ENCODE assay signal across 17 cellular contexts in genomic region chr5:62310426-62311105, GRCh38. TPM values are rescaled to one million over a fixed set of nuclear protein-coding genes. Genes with fewer than 3 reads are reported as not detected.
A peak's percentile ranks its signal among the peaks of the same experiment; 100 is the strongest.
DNase-seq lines count a peak whose midpoint lies in the region; ATAC-seq and TF ChIP-seq lines count a peak whose summit lies in the region.
"Had no signal": no experiment of that assay in that cellular context is flagged by ENCODE, and none has a peak within 500 bp of the region (broad histone marks: within the 10 kb centered on the region; RNA-seq: fewer than 3 reads in every experiment).

No MANE protein-coding gene starts in this region.

- H3K4me3 ChIP-seq in CD8-positive, alpha-beta T cell (ENCODE audit: low read depth, low read length) = no peak overlapping the region
- H3K4me3 ChIP-seq in HUES64 (ENCODE audit: low read length) = no peak overlapping the region
- no peak overlapping the region for H3K4me3 ChIP-seq in naive thymus-derived CD4-positive, alpha-beta T cell (ENCODE audit: low read length)
- H3K4me3 ChIP-seq: ascending aorta, MG63, right atrium auricular region had no signal

- CTCF ChIA-PET in CD8-positive, alpha-beta T cell (lab: Charles Lee) = interaction anchor here (1.3 to 4.1 kb wide), 4 partner anchors 14 to 86 kb away, joined by 3 to 25 read pairs (median 8); no protein-coding TSS in a partner anchor
- CTCF ChIA-PET in naive thymus-derived CD4-positive, alpha-beta T cell (lab: Charles Lee) = interaction anchor here (0.7 to 3.3 kb wide), 2 partner anchors 42 to 51 kb away, joined by 3 to 10 read pairs; no protein-coding TSS in a partner anchor

- no peaks in the 10 kb centered on the region for H3K27me3 Mint-ChIP-seq in CD8-positive, alpha-beta T cell (ENCODE audit: low read depth)
- H3K27me3 Mint-ChIP-seq in activated naive CD8-positive, alpha-beta T cell treated with anti-CD3 and anti-CD28 coated beads for 36 hours = no peaks in the 10 kb centered on the region
- no peaks in the 10 kb centered on the region for H3K27me3 Mint-ChIP-seq in naive thymus-derived CD4-positive, alpha-beta T cell

- POLR2A ChIA-PET in CD8-positive, alpha-beta T cell (lab: Charles Lee) = interaction anchor here (1.1 to 2.0 kb wide), 2 partner anchors 19 to 52 kb away, joined by 3 to 4 read pairs; no protein-coding TSS in a partner anchor
- POLR2A ChIA-PET in naive thymus-derived CD4-positive, alpha-beta T cell (lab: Charles Lee) = interaction anchor here (0.6 to 1.9 kb wide), 2 partner anchors 13 to 22 kb away, joined by 3 to 9 read pairs; no protein-coding TSS in a partner anchor

- no peaks in the 10 kb centered on the region for H3K36me3 ChIP-seq in CD8-positive, alpha-beta T cell (ENCODE audit: insufficient read depth, low read length)
- peaks cover 15% of the 10 kb centered on the region for H3K36me3 ChIP-seq in HUES64 (ENCODE audit: insufficient read depth, low read length)
- H3K36me3 ChIP-seq in naive thymus-derived CD4-positive, alpha-beta T cell (ENCODE audit: control insufficient read depth in 2 of 3, insufficient read depth in 3 of 3, low read length in 3 of 3) = peaks cover 0 to 6% (median 5%) of the 10 kb centered on the region in 3 experiments
- H3K36me3 ChIP-seq: ascending aorta, right atrium auricular region had no signal

- TF ChIP-seq CTCF in CD8-positive, alpha-beta T cell (IDR thresholded peaks at IDR 0.05) = no peak
- TF ChIP-seq CTCF in GM10266 (IDR thresholded peaks at IDR 0.05; ENCODE audit: control insufficient read depth, insufficient read depth, low read depth, missing control alignments) = no peak

- no peaks in the 10 kb centered on the region for H3K9me3 Mint-ChIP-seq in CD8-positive, alpha-beta T cell
- no peaks in the 10 kb centered on the region for H3K9me3 Mint-ChIP-seq in activated naive CD8-positive, alpha-beta T cell treated with anti-CD3 and anti-CD28 coated beads for 36 hours
- no peaks in the 10 kb centered on the region for H3K9me3 Mint-ChIP-seq in naive thymus-derived CD4-positive, alpha-beta T cell

- no peak for DNase-seq in CD8-positive, alpha-beta T cell
- DNase-seq in activated naive CD8-positive, alpha-beta T cell treated with anti-CD3 and anti-CD28 coated beads for 36 hours = no peak
- DNase-seq in naive thymus-derived CD4-positive, alpha-beta T cell = no peak
- DNase-seq in NCI-H1930 (lab: John Stamatoyannopoulos, UW) = no peak
- DNase-seq in GM10266 (ENCODE audit: extremely low spot score) = no peak
- no peak for DNase-seq in stimulated activated CD4-positive, alpha-beta T cell treated with anti-CD3 and anti-CD28 coated beads, Interleukin-1b, Interleukin-23, amount 100 ng/mL, for 48 hours
- DNase-seq: C1 segment of cervical spinal cord; effector memory CD4-positive, alpha-beta T cell; kidney glomerular epithelial cell; MG63; NCI-H2171 treated with DMSO at 0.1 percent for 48 hours; substantia nigra had no signal

- peak overlapping the region; percentile 77 for H3K27ac Mint-ChIP-seq in CD8-positive, alpha-beta T cell
- peak overlapping the region; percentile 58 for H3K27ac Mint-ChIP-seq in activated naive CD8-positive, alpha-beta T cell treated with anti-CD3 and anti-CD28 coated beads for 36 hours
- H3K27ac Mint-ChIP-seq in naive thymus-derived CD4-positive, alpha-beta T cell = peak overlapping the region in 6 of 9 donors; percentile 9 to 66 (median 18)

- peaks cover 71% of the 10 kb centered on the region for H3K4me1 ChIP-seq in CD8-positive, alpha-beta T cell (ENCODE audit: insufficient read depth, low read length)
- peaks cover 22% of the 10 kb centered on the region for H3K4me1 ChIP-seq in HUES64 (ENCODE audit: insufficient read depth, low read length)
- H3K4me1 ChIP-seq in naive thymus-derived CD4-positive, alpha-beta T cell (ENCODE audit: control insufficient read depth in 2 of 2, insufficient read depth in 2 of 2, low read length in 2 of 2) = peaks cover 65 to 66% of the 10 kb centered on the region in 2 donors

- intact Hi-C loops in CD8-positive, alpha-beta T cell (cut with DNase I, micrococcal nuclease) = loop anchor here in 1 of 2 experiments (2.0 kb wide), 1 partner anchor 16 kb away; no protein-coding TSS in a partner anchor
- intact Hi-C loops in naive thymus-derived CD4-positive, alpha-beta T cell (cut with micrococcal nuclease) = no loop called here

- H3K9ac ChIP-seq in HUES64 (ENCODE audit: low read depth, low read length) = peak overlapping the region; percentile 24; the same call in 1 of the 2 replicates

- no peak for ATAC-seq in CD8-positive, alpha-beta T cell
- no peak for ATAC-seq in naive thymus-derived CD4-positive, alpha-beta T cell
- ATAC-seq: HCT116, Panc1 had no signal

- peak overlapping the region; percentile 35 for H3K4me3 Mint-ChIP-seq in CD8-positive, alpha-beta T cell
- no peak overlapping the region for H3K4me3 Mint-ChIP-seq in activated naive CD8-positive, alpha-beta T cell treated with anti-CD3 and anti-CD28 coated beads for 36 hours
- peak overlapping the region; percentile 21 to 96 (median 54) for H3K4me3 Mint-ChIP-seq in naive thymus-derived CD4-positive, alpha-beta T cell

- H3K27me3 ChIP-seq in CD8-positive, alpha-beta T cell (ENCODE audit: insufficient read depth, low read length) = no peaks in the 10 kb centered on the region
- no peaks in the 10 kb centered on the region for H3K27me3 ChIP-seq in HUES64 (ENCODE audit: insufficient read depth, low read length)
- no peaks in the 10 kb centered on the region for H3K27me3 ChIP-seq in naive thymus-derived CD4-positive, alpha-beta T cell (ENCODE audit: control insufficient read depth in 2 of 2, insufficient read depth in 2 of 2, low read length in 2 of 2)
- H3K27me3 ChIP-seq: ascending aorta, MG63, right atrium auricular region had no signal

- peaks cover 78% of the 10 kb centered on the region for H3K4me1 Mint-ChIP-seq in CD8-positive, alpha-beta T cell (ENCODE audit: low read depth)
- H3K4me1 Mint-ChIP-seq in activated naive CD8-positive, alpha-beta T cell treated with anti-CD3 and anti-CD28 coated beads for 36 hours = peaks cover 65% of the 10 kb centered on the region
- peaks cover 59 to 84% (median 78%) of the 10 kb centered on the region in 7 donors for H3K4me1 Mint-ChIP-seq in naive thymus-derived CD4-positive, alpha-beta T cell

- H3K36me3 Mint-ChIP-seq in CD8-positive, alpha-beta T cell = peaks cover 45% of the 10 kb centered on the region
- H3K36me3 Mint-ChIP-seq in activated naive CD8-positive, alpha-beta T cell treated with anti-CD3 and anti-CD28 coated beads for 36 hours = peaks cover 65% of the 10 kb centered on the region
- peaks cover 0 to 44% (median 16%) of the 10 kb centered on the region in 5 donors for H3K36me3 Mint-ChIP-seq in naive thymus-derived CD4-positive, alpha-beta T cell

- H3K9me3 ChIP-seq in CD8-positive, alpha-beta T cell (ENCODE audit: low read length) = no peaks in the 10 kb centered on the region
- H3K9me3 ChIP-seq in HUES64 (ENCODE audit: insufficient read depth, low read depth, low read length) = no peaks in the 10 kb centered on the region
- H3K9me3 ChIP-seq in naive thymus-derived CD4-positive, alpha-beta T cell (ENCODE audit: control insufficient read depth in 2 of 3, low read length in 3 of 3) = no peaks in the 10 kb centered on the region
- H3K9me3 ChIP-seq: ascending aorta, MG63, right atrium auricular region had no signal

- 85% methylated on average over 4 of the region's 5 CpGs for WGBS in HUES64

- no peak overlapping the region for H3K27ac ChIP-seq in CD8-positive, alpha-beta T cell (ENCODE audit: low read depth, low read length)
- H3K27ac ChIP-seq in HUES64 (ENCODE audit: low read depth, low read length) = no peak overlapping the region
- H3K27ac ChIP-seq in naive thymus-derived CD4-positive, alpha-beta T cell (ENCODE audit: low read depth, low read length) = no peak overlapping the region
- H3K27ac ChIP-seq: ascending aorta, right atrium auricular region had no signal

RNA-seq across cellular contexts. Expression of gene KIF2A, which starts 4.6 kb away (rescaled TPM):
- total RNA-seq in CD8-positive, alpha-beta T cell = 10 to 100 TPM; 93.1 to 98.3 TPM
- polyA plus RNA-seq in HUES64 (2013, experiment 1 of 2) = 69.8 TPM
- 73.0 TPM for polyA plus RNA-seq in HUES64 (2013, experiment 2 of 2)
- 100 to 1,000 TPM; 164 to 175 TPM for total RNA-seq in activated naive CD8-positive, alpha-beta T cell treated with anti-CD3 and anti-CD28 coated beads for 36 hours
- total RNA-seq in naive thymus-derived CD4-positive, alpha-beta T cell = 100 to 1,000 TPM in 3 of 5 experiments, 10 to 100 TPM in 2; 73.5 to 179 (median 142) TPM
- polyA plus RNA-seq in naive thymus-derived CD4-positive, alpha-beta T cell = 100 to 1,000 TPM; 136 to 159 TPM

Comparison
In these comparisons a context has a peak if more than half of its experiments do, and no peak if none do; other contexts are left out.
1. H3K27ac Mint-ChIP-seq: peak in every context shown above with its lines; median percentile 77 in CD8-positive, alpha-beta T cell; 58 in activated naive CD8-positive, alpha-beta T cell treated with anti-CD3 and anti-CD28 coated beads for 36 hours; 18 in naive thymus-derived CD4-positive, alpha-beta T cell.